1 cellular context compared by ENCODE assay signal in the genomic region with DNA sequence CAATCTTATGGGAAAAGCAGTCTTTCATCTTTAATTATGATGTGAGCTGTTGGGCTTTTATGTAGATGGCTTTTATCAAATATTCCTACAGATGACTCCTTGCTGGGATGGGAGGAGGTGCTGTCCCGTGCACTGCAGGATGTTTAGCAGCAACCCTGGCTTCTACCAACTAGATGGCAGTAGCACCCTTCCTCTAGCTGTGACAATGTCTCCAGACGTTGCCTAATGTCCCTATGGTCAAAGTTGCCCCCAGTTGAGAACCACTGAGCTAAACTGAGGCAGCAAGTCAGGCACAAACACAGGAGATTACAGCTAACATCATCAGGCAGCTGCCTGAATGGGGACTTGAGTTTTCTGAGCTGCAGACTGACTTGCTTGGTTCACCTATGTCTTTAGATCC.
TF ChIP-seq lines count a peak whose summit lies in the region.

No MANE protein-coding gene starts in this region.

TF ChIP-seq in GM12878, 131 proteins besides CTCF, POLR2A, EP300 and RAD21 (continued from another document):
- no peak for TF ChIP-seq SRF (IDR thresholded peaks at IDR 0.05; ENCODE audit: low read depth in 2 of 2, low read length in 2 of 2)
- peak; percentile 13 to 18; a peak in 1 of 4 replicates for TF ChIP-seq BHLHE40 (IDR thresholded peaks at IDR 0.05; ENCODE audit: borderline replicate concordance in 1 of 2, low read depth in 2 of 2, low read length in 1 of 2)
- TF ChIP-seq RB1 (IDR thresholded peaks at IDR 0.05; ENCODE audit: borderline replicate concordance): no peak
- no peak for TF ChIP-seq NBN (IDR thresholded peaks at IDR 0.05)
- peak; percentile 86 for TF ChIP-seq SMC3 (IDR thresholded peaks at IDR 0.05; ENCODE audit: borderline replicate concordance, low read length)
- TF ChIP-seq MXI1 (IDR thresholded peaks at IDR 0.05; ENCODE audit: low read depth, low read length): no peak
- TF ChIP-seq, protein P1, sequence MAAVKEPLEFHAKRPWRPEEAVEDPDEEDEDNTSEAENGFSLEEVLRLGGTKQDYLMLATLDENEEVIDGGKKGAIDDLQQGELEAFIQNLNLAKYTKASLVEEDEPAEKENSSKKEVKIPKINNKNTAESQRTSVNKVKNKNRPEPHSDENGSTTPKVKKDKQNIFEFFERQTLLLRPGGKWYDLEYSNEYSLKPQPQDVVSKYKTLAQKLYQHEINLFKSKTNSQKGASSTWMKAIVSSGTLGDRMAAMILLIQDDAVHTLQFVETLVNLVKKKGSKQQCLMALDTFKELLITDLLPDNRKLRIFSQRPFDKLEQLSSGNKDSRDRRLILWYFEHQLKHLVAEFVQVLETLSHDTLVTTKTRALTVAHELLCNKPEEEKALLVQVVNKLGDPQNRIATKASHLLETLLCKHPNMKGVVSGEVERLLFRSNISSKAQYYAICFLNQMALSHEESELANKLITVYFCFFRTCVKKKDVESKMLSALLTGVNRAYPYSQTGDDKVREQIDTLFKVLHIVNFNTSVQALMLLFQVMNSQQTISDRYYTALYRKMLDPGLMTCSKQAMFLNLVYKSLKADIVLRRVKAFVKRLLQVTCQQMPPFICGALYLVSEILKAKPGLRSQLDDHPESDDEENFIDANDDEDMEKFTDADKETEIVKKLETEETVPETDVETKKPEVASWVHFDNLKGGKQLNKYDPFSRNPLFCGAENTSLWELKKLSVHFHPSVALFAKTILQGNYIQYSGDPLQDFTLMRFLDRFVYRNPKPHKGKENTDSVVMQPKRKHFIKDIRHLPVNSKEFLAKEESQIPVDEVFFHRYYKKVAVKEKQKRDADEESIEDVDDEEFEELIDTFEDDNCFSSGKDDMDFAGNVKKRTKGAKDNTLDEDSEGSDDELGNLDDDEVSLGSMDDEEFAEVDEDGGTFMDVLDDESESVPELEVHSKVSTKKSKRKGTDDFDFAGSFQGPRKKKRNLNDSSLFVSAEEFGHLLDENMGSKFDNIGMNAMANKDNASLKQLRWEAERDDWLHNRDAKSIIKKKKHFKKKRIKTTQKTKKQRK (IDR thresholded peaks at IDR 0.05; ENCODE audit: low read depth, low read length): no peak
- 0 out of 3 replicates have a peak, but pooled peaks have one; percentile 17 for TF ChIP-seq POU2F2 (IDR thresholded peaks at IDR 0.05; ENCODE audit: borderline replicate concordance, low read depth, low read length)
- TF ChIP-seq, protein P2, sequence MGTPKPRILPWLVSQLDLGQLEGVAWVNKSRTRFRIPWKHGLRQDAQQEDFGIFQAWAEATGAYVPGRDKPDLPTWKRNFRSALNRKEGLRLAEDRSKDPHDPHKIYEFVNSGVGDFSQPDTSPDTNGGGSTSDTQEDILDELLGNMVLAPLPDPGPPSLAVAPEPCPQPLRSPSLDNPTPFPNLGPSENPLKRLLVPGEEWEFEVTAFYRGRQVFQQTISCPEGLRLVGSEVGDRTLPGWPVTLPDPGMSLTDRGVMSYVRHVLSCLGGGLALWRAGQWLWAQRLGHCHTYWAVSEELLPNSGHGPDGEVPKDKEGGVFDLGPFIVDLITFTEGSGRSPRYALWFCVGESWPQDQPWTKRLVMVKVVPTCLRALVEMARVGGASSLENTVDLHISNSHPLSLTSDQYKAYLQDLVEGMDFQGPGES (IDR thresholded peaks at IDR 0.05): no peak
- TF ChIP-seq TCF7 (IDR thresholded peaks at IDR 0.05; ENCODE audit: borderline replicate concordance): no peak
- TF ChIP-seq, protein P3, sequence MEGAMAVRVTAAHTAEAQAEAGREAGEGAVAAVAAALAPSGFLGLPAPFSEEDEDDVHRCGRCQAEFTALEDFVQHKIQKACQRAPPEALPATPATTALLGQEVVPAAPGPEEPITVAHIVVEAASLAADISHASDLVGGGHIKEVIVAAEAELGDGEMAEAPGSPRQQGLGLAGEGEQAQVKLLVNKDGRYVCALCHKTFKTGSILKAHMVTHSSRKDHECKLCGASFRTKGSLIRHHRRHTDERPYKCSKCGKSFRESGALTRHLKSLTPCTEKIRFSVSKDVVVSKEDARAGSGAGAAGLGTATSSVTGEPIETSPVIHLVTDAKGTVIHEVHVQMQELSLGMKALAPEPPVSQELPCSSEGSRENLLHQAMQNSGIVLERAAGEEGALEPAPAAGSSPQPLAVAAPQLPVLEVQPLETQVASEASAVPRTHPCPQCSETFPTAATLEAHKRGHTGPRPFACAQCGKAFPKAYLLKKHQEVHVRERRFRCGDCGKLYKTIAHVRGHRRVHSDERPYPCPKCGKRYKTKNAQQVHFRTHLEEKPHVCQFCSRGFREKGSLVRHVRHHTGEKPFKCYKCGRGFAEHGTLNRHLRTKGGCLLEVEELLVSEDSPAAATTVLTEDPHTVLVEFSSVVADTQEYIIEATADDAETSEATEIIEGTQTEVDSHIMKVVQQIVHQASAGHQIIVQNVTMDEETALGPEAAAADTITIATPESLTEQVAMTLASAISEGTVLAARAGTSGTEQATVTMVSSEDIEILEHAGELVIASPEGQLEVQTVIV (IDR thresholded peaks at IDR 0.05; ENCODE audit: borderline replicate concordance, partially characterized antibody): no peak
- peak; percentile 30; the same call in 1 of the 2 replicates for TF ChIP-seq YY1 (IDR thresholded peaks at IDR 0.05; ENCODE audit: low read depth, low read length)
- TF ChIP-seq, protein P4, sequence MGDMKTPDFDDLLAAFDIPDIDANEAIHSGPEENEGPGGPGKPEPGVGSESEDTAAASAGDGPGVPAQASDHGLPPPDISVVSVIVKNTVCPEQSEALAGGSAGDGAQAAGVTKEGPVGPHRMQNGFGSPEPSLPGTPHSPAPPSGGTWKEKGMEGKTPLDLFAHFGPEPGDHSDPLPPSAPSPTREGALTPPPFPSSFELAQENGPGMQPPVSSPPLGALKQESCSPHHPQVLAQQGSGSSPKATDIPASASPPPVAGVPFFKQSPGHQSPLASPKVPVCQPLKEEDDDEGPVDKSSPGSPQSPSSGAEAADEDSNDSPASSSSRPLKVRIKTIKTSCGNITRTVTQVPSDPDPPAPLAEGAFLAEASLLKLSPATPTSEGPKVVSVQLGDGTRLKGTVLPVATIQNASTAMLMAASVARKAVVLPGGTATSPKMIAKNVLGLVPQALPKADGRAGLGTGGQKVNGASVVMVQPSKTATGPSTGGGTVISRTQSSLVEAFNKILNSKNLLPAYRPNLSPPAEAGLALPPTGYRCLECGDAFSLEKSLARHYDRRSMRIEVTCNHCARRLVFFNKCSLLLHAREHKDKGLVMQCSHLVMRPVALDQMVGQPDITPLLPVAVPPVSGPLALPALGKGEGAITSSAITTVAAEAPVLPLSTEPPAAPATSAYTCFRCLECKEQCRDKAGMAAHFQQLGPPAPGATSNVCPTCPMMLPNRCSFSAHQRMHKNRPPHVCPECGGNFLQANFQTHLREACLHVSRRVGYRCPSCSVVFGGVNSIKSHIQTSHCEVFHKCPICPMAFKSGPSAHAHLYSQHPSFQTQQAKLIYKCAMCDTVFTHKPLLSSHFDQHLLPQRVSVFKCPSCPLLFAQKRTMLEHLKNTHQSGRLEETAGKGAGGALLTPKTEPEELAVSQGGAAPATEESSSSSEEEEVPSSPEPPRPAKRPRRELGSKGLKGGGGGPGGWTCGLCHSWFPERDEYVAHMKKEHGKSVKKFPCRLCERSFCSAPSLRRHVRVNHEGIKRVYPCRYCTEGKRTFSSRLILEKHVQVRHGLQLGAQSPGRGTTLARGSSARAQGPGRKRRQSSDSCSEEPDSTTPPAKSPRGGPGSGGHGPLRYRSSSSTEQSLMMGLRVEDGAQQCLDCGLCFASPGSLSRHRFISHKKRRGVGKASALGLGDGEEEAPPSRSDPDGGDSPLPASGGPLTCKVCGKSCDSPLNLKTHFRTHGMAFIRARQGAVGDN (IDR thresholded peaks at IDR 0.05): no peak
- TF ChIP-seq E2F8 (IDR thresholded peaks at IDR 0.05; ENCODE audit: low read depth, partially characterized antibody): no peak
- no peak for TF ChIP-seq TCF3 (IDR thresholded peaks at IDR 0.05; ENCODE audit: borderline replicate concordance, insufficient read depth, low read depth, low read length)
